Comparison of ENCODE assay signal across 20 cellular contexts in the genomic region with DNA sequence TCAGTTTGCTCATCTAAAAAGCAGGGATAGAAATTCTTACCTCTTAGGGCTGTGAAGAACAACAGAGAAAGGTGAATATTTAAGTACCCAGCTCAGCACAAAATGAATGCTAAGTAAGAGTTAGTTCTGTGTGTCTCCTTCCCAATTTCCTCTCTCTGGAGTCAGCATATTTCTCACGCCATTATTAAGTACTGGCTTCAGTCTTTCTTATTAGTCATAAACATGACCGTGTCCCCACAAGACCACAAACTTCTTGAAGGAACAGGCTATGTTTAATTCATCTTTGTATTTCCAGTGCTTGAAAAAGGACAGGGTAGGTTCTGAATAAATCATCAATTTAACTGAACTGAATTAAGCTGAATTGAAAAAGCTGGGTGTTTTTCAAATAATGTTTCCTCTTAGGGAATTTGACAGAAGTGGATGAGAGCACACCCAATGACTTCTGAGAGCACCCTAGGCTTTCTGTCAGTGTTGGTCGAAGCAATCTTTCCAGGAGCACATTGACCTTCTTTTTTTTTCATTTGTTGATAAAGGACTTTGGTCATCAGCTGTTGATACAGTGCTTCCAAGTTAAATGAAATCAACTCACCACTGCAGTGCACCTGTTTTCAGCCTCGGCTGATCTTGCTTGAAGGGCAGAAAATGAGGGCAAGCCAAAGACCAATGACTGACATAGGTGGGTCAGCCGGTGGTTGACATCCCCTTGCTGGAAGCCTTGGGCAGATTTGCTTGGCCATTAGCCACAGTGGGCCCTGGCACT. TPM values are rescaled to one million over a fixed set of nuclear protein-coding genes. Genes with fewer than 3 reads are reported as not detected.
DNase-seq lines count a peak whose midpoint lies in the region; ATAC-seq and TF ChIP-seq lines count a peak whose summit lies in the region.
"Had no signal": no experiment of that assay in that cellular context is flagged by ENCODE, and none has a peak within 500 bp of the region (broad histone marks: within the 10 kb centered on the region; RNA-seq: fewer than 3 reads in every experiment).

No MANE protein-coding gene starts in this region.

- no peak overlapping the region for H3K4me3 ChIP-seq in Loucy (ENCODE audit: low read length, poor library complexity, severe bottlenecking)
- no peak overlapping the region for H3K4me3 ChIP-seq in epithelial cell of esophagus (ENCODE audit: low read length)
- H3K4me3 ChIP-seq: adrenal gland, gastrocnemius medialis, left lung had no signal

- H3F3A ChIP-seq in Loucy (ENCODE audit: low read depth), result no peaks in the 10 kb centered on the region

- H3K36me3 ChIP-seq in Loucy (ENCODE audit: insufficient read depth, low read length), result no peaks in the 10 kb centered on the region
- H3K36me3 ChIP-seq: adrenal gland, gastrocnemius medialis, left lung had no signal

- H3K27ac Mint-ChIP-seq in stimulated activated naive CD8-positive, alpha-beta T cell treated with anti-CD3 and anti-CD28 coated beads, Interleukin-15, amount 100 ng/mL, for 72 hours, result no peak overlapping the region
- H3K27ac Mint-ChIP-seq: B cell, naive B cell had no signal

- no peak overlapping the region for H3K4me3 Mint-ChIP-seq in stimulated activated naive CD8-positive, alpha-beta T cell treated with anti-CD3 and anti-CD28 coated beads, Interleukin-15, amount 100 ng/mL, for 72 hours
- H3K4me3 Mint-ChIP-seq: B cell, naive B cell had no signal

- peaks cover 12% of the 10 kb centered on the region for H3K4me1 ChIP-seq in Loucy (ENCODE audit: insufficient read depth, low read length, poor library complexity, severe bottlenecking)
- H3K4me1 ChIP-seq: left lung, parathyroid adenoma had no signal

- no peaks in the 10 kb centered on the region for H3K4me1 Mint-ChIP-seq in stimulated activated naive CD8-positive, alpha-beta T cell treated with anti-CD3 and anti-CD28 coated beads, Interleukin-15, amount 100 ng/mL, for 72 hours
- H3K4me1 Mint-ChIP-seq: B cell, naive B cell had no signal

- H3K79me2 ChIP-seq in Loucy (ENCODE audit: insufficient read depth, low read length), result no peaks in the 10 kb centered on the region
- H3K79me2 ChIP-seq: parathyroid adenoma had no signal

- no peak overlapping the region for H3K4me2 ChIP-seq in Loucy (ENCODE audit: low read depth, low read length, poor library complexity, severe bottlenecking)

- no peaks in the 10 kb centered on the region for H4K20me1 ChIP-seq in Loucy (ENCODE audit: insufficient read depth, low read length, poor library complexity, severe bottlenecking)

- peaks cover 5 to 8% of the 10 kb centered on the region in 2 donors for H3K9me3 Mint-ChIP-seq in stimulated activated naive CD8-positive, alpha-beta T cell treated with anti-CD3 and anti-CD28 coated beads, Interleukin-15, amount 100 ng/mL, for 72 hours

- no peaks in the 10 kb centered on the region for H3K9me3 ChIP-seq in Loucy (ENCODE audit: insufficient read depth, low read depth, low read length)
- H3K9me3 ChIP-seq: adrenal gland, gastrocnemius medialis, left lung had no signal

- H3K27me3 Mint-ChIP-seq in stimulated activated naive CD8-positive, alpha-beta T cell treated with anti-CD3 and anti-CD28 coated beads, Interleukin-15, amount 100 ng/mL, for 72 hours, result no peaks in the 10 kb centered on the region

- TF ChIP-seq CTCF in Loucy (conservative IDR thresholded peaks at IDR 0.05; ENCODE audit: low read length) (no peak), epithelial cell of esophagus (IDR thresholded peaks at IDR 0.05; ENCODE audit: insufficient read depth, low read depth, low read length, missing control alignments) (no peak)

- H3K27me3 ChIP-seq in Loucy (ENCODE audit: insufficient read depth, low read length, poor library complexity, severe bottlenecking), result no peaks in the 10 kb centered on the region
- H3K27me3 ChIP-seq: adrenal gland, gastrocnemius medialis, left lung had no signal

- no peak for ATAC-seq in GM19324 (IDR thresholded peaks at IDR 0.05; ENCODE audit: low FRiP score, unreplicated experiment)
- ATAC-seq in stimulated activated naive CD8-positive, alpha-beta T cell treated with anti-CD3 and anti-CD28 coated beads, Interleukin-15, amount 100 ng/mL, for 72 hours, result no peak
- ATAC-seq: activated CD4-positive, CD25-positive, alpha-beta regulatory T cell treated with anti-CD3 and anti-CD28 coated beads, Interleukin-2, amount 50 U/mL, for 24 hours; gastrocnemius medialis; HCT116; left lung had no signal

- no peaks in the 10 kb centered on the region for H3K9me2 ChIP-seq in Loucy (replicated peaks; ENCODE audit: low read depth, low read length)

- H3K9ac ChIP-seq in Loucy (ENCODE audit: low read depth, low read length, poor library complexity, severe bottlenecking), result no peak overlapping the region
- H3K9ac ChIP-seq: parathyroid adenoma had no signal

- DNase-seq in DMS53 (lab: John Stamatoyannopoulos, UW) (peak; percentile 32), epithelial cell of esophagus (ENCODE audit: low read depth) (peak; percentile 45), non-pigmented ciliary epithelial cell (ENCODE audit: low read depth) (peak; percentile 30), ureter (ENCODE audit: low spot score) (no peak), NCI-H1048 (lab: John Stamatoyannopoulos, UW) (no peak)
- DNase-seq in stimulated activated naive CD8-positive, alpha-beta T cell treated with anti-CD3 and anti-CD28 coated beads, Interleukin-15, amount 100 ng/mL, for 72 hours, result no peak
- DNase-seq: adrenal gland, gastrocnemius medialis, left lung, naive B cell, NCI-H2081 treated with DMSO at 0.1 percent for 48 hours, NCI-H510A treated with DMSO at 0.1 percent for 48 hours, SIG-M5, small intestine had no signal

- H2AFZ ChIP-seq in Loucy (ENCODE audit: low read length), result 0 out of 2 replicates have a peak overlapping the region, but pooled peaks have one; percentile 32
- H2AFZ ChIP-seq: parathyroid adenoma had no signal

RNA-seq across cellular contexts. Expression of gene IQCJ, which starts 57.3 kb away (rescaled TPM):
- not detected for total RNA-seq in ureter
- total RNA-seq: B cell, gastrocnemius medialis, left lung had no signal

Comparison
In these comparisons a context has a peak if more than half of its experiments do, and no peak if none do; other contexts are left out.
1. DNase-seq: peak in DMS53 (single experiment), epithelial cell of esophagus (single experiment) and non-pigmented ciliary epithelial cell (single experiment); none in ureter (single experiment), stimulated activated naive CD8-positive, alpha-beta T cell treated with anti-CD3 and anti-CD28 coated beads, Interleukin-15, amount 100 ng/mL, for 72 hours (0 of 2) and NCI-H1048 (single experiment).